Comparison of ENCODE assay signal across 16 cellular contexts in the genomic region with DNA sequence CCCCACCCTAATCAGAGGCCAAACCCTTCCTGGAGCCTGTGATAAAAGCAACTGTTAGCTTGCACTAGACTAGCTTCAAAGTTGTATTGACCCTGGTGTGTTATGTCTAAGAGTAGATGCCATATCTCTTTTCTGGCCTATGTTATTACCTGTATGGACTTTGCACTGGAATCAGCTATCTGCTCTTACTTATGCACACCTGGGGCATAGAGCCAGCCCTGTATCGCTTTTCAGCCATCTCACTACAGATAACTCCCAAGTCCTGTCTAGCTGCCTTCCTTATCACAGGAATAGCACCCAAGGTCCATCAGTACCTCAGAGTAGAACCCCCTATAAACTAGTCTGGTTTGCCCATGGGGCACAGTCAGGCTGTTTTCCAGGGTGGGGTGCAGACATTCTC. TPM values are rescaled to one million over a fixed set of nuclear protein-coding genes. Genes with fewer than 3 reads are reported as not detected.
A peak's percentile ranks its signal among the peaks of the same experiment; 100 is the strongest.
DNase-seq lines count a peak whose midpoint lies in the region; ATAC-seq and TF ChIP-seq lines count a peak whose summit lies in the region.
"Had no signal": no experiment of that assay in that cellular context is flagged by ENCODE, and none has a peak within 500 bp of the region (broad histone marks: within the 10 kb centered on the region; RNA-seq: fewer than 3 reads in every experiment).

No MANE protein-coding gene starts in this region.

- H3K4me3 Mint-ChIP-seq in mesothelial cell of epicardium, result no peak overlapping the region
- H3K4me3 Mint-ChIP-seq in stimulated activated naive B cell treated with anti-CD40 and anti-IgM and Interleukin-4, amounts not matched to agents 10 μg/mL and 1 μg/mL and 100 μg/mL, for 72 hours, result no peak overlapping the region
- H3K4me3 Mint-ChIP-seq in T-helper 2 cell treated with Interferon-gamma antibody and Interleukin-4, amounts not matched to agents 5 μg/mL and 100 μg/mL, for 36 hours, result no peak overlapping the region
- H3K4me3 Mint-ChIP-seq: CD14-positive monocyte had no signal

- H3K4me1 ChIP-seq in colonic mucosa, result no peaks in the 10 kb centered on the region

- peak in 41 of 76 experiments; percentile 22 to 85 (median 60) for DNase-seq in HUDEP-2 (lab: John Stamatoyannopoulos, UW; ENCODE audit: unreplicated experiment in 76 of 76)
- DNase-seq in colonic mucosa, result peak; percentile 77
- no peak for DNase-seq in mesothelial cell of epicardium (ENCODE audit: low spot score in 2 of 2, unreplicated experiment in 2 of 2)
- no peak for DNase-seq in stimulated activated naive B cell treated with anti-CD40 and anti-IgM and Interleukin-4, amounts not matched to agents 10 μg/mL and 1 μg/mL and 100 μg/mL, for 72 hours
- no peak for DNase-seq in T-helper 2 cell treated with Interferon-gamma antibody and Interleukin-4, amounts not matched to agents 5 μg/mL and 100 μg/mL, for 36 hours (ENCODE audit: low spot score)
- DNase-seq in stimulated activated CD4-positive, alpha-beta T cell treated with anti-CD3 and anti-CD28 coated beads, Interleukin-2, amount 100 ng/mL, for 48 hours, result no peak
- DNase-seq: GOT3, NCI-H1048, NCI-H146, NCI-H2081, NCI-H774, PC-9 had no signal

- no peak overlapping the region for H3K4me3 ChIP-seq in colonic mucosa
- H3K4me3 ChIP-seq: PC-9 had no signal

- H3K9me3 Mint-ChIP-seq in mesothelial cell of epicardium, result no peaks in the 10 kb centered on the region
- H3K9me3 Mint-ChIP-seq in stimulated activated naive B cell treated with anti-CD40 and anti-IgM and Interleukin-4, amounts not matched to agents 10 μg/mL and 1 μg/mL and 100 μg/mL, for 72 hours, result no peaks in the 10 kb centered on the region
- H3K9me3 Mint-ChIP-seq in T-helper 2 cell treated with Interferon-gamma antibody and Interleukin-4, amounts not matched to agents 5 μg/mL and 100 μg/mL, for 36 hours, result no peaks in the 10 kb centered on the region
- H3K9me3 Mint-ChIP-seq: CD14-positive monocyte had no signal

- no peaks in the 10 kb centered on the region for H3K36me3 ChIP-seq in colonic mucosa

- peaks cover 41% of the 10 kb centered on the region for H3K4me1 Mint-ChIP-seq in mesothelial cell of epicardium
- peaks cover 71 to 99% of the 10 kb centered on the region in 2 donors for H3K4me1 Mint-ChIP-seq in stimulated activated naive B cell treated with anti-CD40 and anti-IgM and Interleukin-4, amounts not matched to agents 10 μg/mL and 1 μg/mL and 100 μg/mL, for 72 hours
- H3K4me1 Mint-ChIP-seq in T-helper 2 cell treated with Interferon-gamma antibody and Interleukin-4, amounts not matched to agents 5 μg/mL and 100 μg/mL, for 36 hours (ENCODE audit: low read depth), result no peaks in the 10 kb centered on the region

- H3K27ac ChIP-seq in colonic mucosa, result no peak overlapping the region
- H3K27ac ChIP-seq: KMS-11, PC-9 had no signal

- no peaks in the 10 kb centered on the region for H3K27me3 ChIP-seq in colonic mucosa

- ATAC-seq in stimulated activated naive B cell treated with anti-CD40 and anti-IgM and Interleukin-4, amounts not matched to agents 10 μg/mL and 1 μg/mL and 100 μg/mL, for 72 hours (replicated peaks), result no peak
- no peak for ATAC-seq in HG02938 (IDR thresholded peaks at IDR 0.05; ENCODE audit: unreplicated experiment)
- ATAC-seq: HepG2 had no signal

- H3K36me3 Mint-ChIP-seq in mesothelial cell of epicardium, result peaks cover 12% of the 10 kb centered on the region
- H3K36me3 Mint-ChIP-seq in stimulated activated naive B cell treated with anti-CD40 and anti-IgM and Interleukin-4, amounts not matched to agents 10 μg/mL and 1 μg/mL and 100 μg/mL, for 72 hours, result peaks cover 47 to 58% of the 10 kb centered on the region in 2 donors
- no peaks in the 10 kb centered on the region for H3K36me3 Mint-ChIP-seq in T-helper 2 cell treated with Interferon-gamma antibody and Interleukin-4, amounts not matched to agents 5 μg/mL and 100 μg/mL, for 36 hours (ENCODE audit: low read depth)

- peak overlapping the region; percentile 55 for H3K27ac Mint-ChIP-seq in mesothelial cell of epicardium
- H3K27ac Mint-ChIP-seq in stimulated activated naive B cell treated with anti-CD40 and anti-IgM and Interleukin-4, amounts not matched to agents 10 μg/mL and 1 μg/mL and 100 μg/mL, for 72 hours, result peak overlapping the region; percentile 39
- H3K27ac Mint-ChIP-seq in T-helper 2 cell treated with Interferon-gamma antibody and Interleukin-4, amounts not matched to agents 5 μg/mL and 100 μg/mL, for 36 hours, result no peak overlapping the region

- peak overlapping the region in 1 of 2 donors; percentile 6 for H3K9ac ChIP-seq in colonic mucosa (ENCODE audit: low read depth in 2 of 2, low read length in 2 of 2)
- H3K9ac ChIP-seq: KMS-11 had no signal

- intact Hi-C loops in colonic mucosa (cut with DNase I), result no loop called here

- H3K27me3 Mint-ChIP-seq in mesothelial cell of epicardium (ENCODE audit: low read depth), result no peaks in the 10 kb centered on the region
- no peaks in the 10 kb centered on the region for H3K27me3 Mint-ChIP-seq in stimulated activated naive B cell treated with anti-CD40 and anti-IgM and Interleukin-4, amounts not matched to agents 10 μg/mL and 1 μg/mL and 100 μg/mL, for 72 hours
- H3K27me3 Mint-ChIP-seq in T-helper 2 cell treated with Interferon-gamma antibody and Interleukin-4, amounts not matched to agents 5 μg/mL and 100 μg/mL, for 36 hours (ENCODE audit: low read depth), result no peaks in the 10 kb centered on the region

- TF ChIP-seq CTCF in colonic mucosa (IDR thresholded peaks at IDR 0.05), result no peak
- no peak for TF ChIP-seq CTCF in mesothelial cell of epicardium (IDR thresholded peaks at IDR 0.05; ENCODE audit: unreplicated experiment)

- H3K9me3 ChIP-seq in colonic mucosa, result no peaks in the 10 kb centered on the region

RNA-seq across cellular contexts. Expression of a gene that starts 58.2 kb away (rescaled TPM):
- total RNA-seq in colonic mucosa, result 10 to 100 TPM; 22.9 to 27.1 TPM
- 139 to 142 TPM (median 141 TPM) in 3 replicates for total RNA-seq in mesothelial cell of epicardium
- total RNA-seq: HepG2, PC-9 had no signal

Comparison
In these comparisons a context has a peak if more than half of its experiments do, and no peak if none do; other contexts are left out.
1. DNase-seq: peak in HUDEP-2 (41 of 76) and colonic mucosa (single experiment); none in mesothelial cell of epicardium (0 of 2), stimulated activated naive B cell treated with anti-CD40 and anti-IgM and Interleukin-4, amounts not matched to agents 10 μg/mL and 1 μg/mL and 100 μg/mL, for 72 hours (single experiment), T-helper 2 cell treated with Interferon-gamma antibody and Interleukin-4, amounts not matched to agents 5 μg/mL and 100 μg/mL, for 36 hours (single experiment) and stimulated activated CD4-positive, alpha-beta T cell treated with anti-CD3 and anti-CD28 coated beads, Interleukin-2, amount 100 ng/mL, for 48 hours (0 of 2).